In the genomic region with DNA sequence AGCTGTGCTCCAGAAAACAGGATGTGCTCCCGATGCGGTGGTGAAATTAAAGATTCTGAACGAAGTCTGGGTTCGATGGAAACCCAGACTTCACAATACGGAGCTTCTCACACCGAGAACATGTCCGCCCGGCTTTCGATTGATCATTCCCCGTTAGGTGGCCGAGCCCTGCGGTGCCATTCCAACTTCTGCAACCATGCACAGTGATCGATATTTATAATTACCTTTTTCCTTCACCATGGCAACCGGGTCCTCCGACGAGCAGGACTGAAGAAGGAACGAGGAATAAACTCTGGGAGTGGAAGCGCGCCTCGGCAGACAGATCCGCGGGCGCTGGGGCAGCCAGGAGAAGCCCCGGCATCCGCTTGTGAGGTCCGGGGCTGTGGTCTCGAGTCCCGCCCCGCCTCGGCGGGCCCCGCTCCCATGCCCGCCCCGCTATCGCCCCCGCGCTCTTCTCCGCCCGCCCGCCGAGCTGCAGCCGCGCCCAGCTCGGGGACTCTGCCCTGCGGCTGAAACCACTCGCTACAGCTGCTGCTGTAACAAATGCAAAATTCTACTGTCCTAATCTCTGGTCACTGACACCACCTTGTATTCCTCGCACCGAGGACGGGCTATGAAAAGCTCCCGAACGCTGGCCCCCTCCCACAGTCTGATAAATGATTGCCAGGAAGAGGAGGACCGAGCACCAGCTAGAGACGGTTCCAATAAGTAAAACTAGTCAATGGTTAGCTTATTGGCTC, we compare ENCODE assay signal across 1 cellular context.
TF ChIP-seq lines count a peak whose summit lies in the region.

No MANE protein-coding gene starts in this region.

TF ChIP-seq in HepG2, 621 proteins besides CTCF, POLR2A, EP300 and RAD21 (continued from another document and continues in another):
- TF ChIP-seq, protein P1, sequence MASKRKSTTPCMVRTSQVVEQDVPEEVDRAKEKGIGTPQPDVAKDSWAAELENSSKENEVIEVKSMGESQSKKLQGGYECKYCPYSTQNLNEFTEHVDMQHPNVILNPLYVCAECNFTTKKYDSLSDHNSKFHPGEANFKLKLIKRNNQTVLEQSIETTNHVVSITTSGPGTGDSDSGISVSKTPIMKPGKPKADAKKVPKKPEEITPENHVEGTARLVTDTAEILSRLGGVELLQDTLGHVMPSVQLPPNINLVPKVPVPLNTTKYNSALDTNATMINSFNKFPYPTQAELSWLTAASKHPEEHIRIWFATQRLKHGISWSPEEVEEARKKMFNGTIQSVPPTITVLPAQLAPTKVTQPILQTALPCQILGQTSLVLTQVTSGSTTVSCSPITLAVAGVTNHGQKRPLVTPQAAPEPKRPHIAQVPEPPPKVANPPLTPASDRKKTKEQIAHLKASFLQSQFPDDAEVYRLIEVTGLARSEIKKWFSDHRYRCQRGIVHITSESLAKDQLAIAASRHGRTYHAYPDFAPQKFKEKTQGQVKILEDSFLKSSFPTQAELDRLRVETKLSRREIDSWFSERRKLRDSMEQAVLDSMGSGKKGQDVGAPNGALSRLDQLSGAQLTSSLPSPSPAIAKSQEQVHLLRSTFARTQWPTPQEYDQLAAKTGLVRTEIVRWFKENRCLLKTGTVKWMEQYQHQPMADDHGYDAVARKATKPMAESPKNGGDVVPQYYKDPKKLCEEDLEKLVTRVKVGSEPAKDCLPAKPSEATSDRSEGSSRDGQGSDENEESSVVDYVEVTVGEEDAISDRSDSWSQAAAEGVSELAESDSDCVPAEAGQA (IDR thresholded peaks at IDR 0.05; ENCODE audit: low read depth), result no peak
- TF ChIP-seq, protein P1 (CRISPR knock-in tag; IDR thresholded peaks at IDR 0.05; ENCODE audit: borderline replicate concordance), result no peak
- TF ChIP-seq, protein P2, sequence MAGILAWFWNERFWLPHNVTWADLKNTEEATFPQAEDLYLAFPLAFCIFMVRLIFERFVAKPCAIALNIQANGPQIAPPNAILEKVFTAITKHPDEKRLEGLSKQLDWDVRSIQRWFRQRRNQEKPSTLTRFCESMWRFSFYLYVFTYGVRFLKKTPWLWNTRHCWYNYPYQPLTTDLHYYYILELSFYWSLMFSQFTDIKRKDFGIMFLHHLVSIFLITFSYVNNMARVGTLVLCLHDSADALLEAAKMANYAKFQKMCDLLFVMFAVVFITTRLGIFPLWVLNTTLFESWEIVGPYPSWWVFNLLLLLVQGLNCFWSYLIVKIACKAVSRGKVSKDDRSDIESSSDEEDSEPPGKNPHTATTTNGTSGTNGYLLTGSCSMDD (CRISPR knock-in tag; IDR thresholded peaks at IDR 0.05), result no peak
- TF ChIP-seq ZNF713 (CRISPR knock-in tag; IDR thresholded peaks at IDR 0.05) (no peak), ZFP82 (CRISPR knock-in tag; IDR thresholded peaks at IDR 0.05; ENCODE audit: borderline replicate concordance) (no peak), ZNF101 (CRISPR knock-in tag; IDR thresholded peaks at IDR 0.05; ENCODE audit: borderline replicate concordance, low read depth) (no peak), IRF2 (CRISPR knock-in tag; IDR thresholded peaks at IDR 0.05) (no peak), MATR3 (CRISPR knock-in tag; IDR thresholded peaks at IDR 0.05) (no peak), POGZ (CRISPR knock-in tag; IDR thresholded peaks at IDR 0.05) (peak; percentile 54; the same call in 1 of the 2 replicates), ZNF614 (CRISPR knock-in tag; IDR thresholded peaks at IDR 0.05; ENCODE audit: borderline replicate concordance) (0 out of 2 replicates have a peak, but pooled peaks have one; percentile 28), ZFP36L2 (CRISPR knock-in tag; IDR thresholded peaks at IDR 0.05) (no peak), ZNF431 (CRISPR knock-in tag; IDR thresholded peaks at IDR 0.05; ENCODE audit: borderline replicate concordance, low read depth) (peak; percentile 24; the same call in 1 of the 2 replicates), ZNF768 (CRISPR knock-in tag; IDR thresholded peaks at IDR 0.05) (peak; percentile 28; the same call in 1 of the 2 replicates), TBX2 (CRISPR knock-in tag; IDR thresholded peaks at IDR 0.05; ENCODE audit: borderline replicate concordance) (peak; percentile 65; the same call in 1 of the 2 replicates), GFI1 (CRISPR knock-in tag; IDR thresholded peaks at IDR 0.05; ENCODE audit: borderline replicate concordance) (no peak), ZFP36 (IDR thresholded peaks at IDR 0.05; ENCODE audit: borderline replicate concordance, low read depth, low read length, partially characterized antibody) (no peak), KLF15 (CRISPR knock-in tag; IDR thresholded peaks at IDR 0.05; ENCODE audit: borderline replicate concordance) (no peak), HMG20B (CRISPR knock-in tag; conservative IDR thresholded peaks at IDR 0.05) (no peak), CREM (IDR thresholded peaks at IDR 0.05) (no peak), CREM (CRISPR knock-in tag; IDR thresholded peaks at IDR 0.05) (no peak), DNMT1 (CRISPR knock-in tag; IDR thresholded peaks at IDR 0.05) (no peak), ZIK1 (CRISPR knock-in tag; IDR thresholded peaks at IDR 0.05; ENCODE audit: borderline replicate concordance, low read depth) (no peak), YY1 (IDR thresholded peaks at IDR 0.05; ENCODE audit: insufficient read depth, insufficient replicate concordance, low read depth, low read length) (no peak), ZNF572 (CRISPR knock-in tag; IDR thresholded peaks at IDR 0.05) (no peak), ATF7-NPFF (CRISPR knock-in tag; IDR thresholded peaks at IDR 0.05; ENCODE audit: low read depth) (no peak), ZNF816 (CRISPR knock-in tag; IDR thresholded peaks at IDR 0.05; ENCODE audit: borderline replicate concordance) (no peak), SMARCC2 (IDR thresholded peaks at IDR 0.05) (no peak), PTBP1 (IDR thresholded peaks at IDR 0.05; ENCODE audit: low read depth, low read length, poor library complexity, severe bottlenecking) (no peak)
- TF ChIP-seq, protein P3, sequence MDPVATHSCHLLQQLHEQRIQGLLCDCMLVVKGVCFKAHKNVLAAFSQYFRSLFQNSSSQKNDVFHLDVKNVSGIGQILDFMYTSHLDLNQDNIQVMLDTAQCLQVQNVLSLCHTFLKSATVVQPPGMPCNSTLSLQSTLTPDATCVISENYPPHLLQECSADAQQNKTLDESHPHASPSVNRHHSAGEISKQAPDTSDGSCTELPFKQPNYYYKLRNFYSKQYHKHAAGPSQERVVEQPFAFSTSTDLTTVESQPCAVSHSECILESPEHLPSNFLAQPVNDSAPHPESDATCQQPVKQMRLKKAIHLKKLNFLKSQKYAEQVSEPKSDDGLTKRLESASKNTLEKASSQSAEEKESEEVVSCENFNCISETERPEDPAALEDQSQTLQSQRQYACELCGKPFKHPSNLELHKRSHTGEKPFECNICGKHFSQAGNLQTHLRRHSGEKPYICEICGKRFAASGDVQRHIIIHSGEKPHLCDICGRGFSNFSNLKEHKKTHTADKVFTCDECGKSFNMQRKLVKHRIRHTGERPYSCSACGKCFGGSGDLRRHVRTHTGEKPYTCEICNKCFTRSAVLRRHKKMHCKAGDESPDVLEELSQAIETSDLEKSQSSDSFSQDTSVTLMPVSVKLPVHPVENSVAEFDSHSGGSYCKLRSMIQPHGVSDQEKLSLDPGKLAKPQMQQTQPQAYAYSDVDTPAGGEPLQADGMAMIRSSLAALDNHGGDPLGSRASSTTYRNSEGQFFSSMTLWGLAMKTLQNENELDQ (CRISPR knock-in tag; IDR thresholded peaks at IDR 0.05; ENCODE audit: borderline replicate concordance), result no peak
- TF ChIP-seq, protein P4, sequence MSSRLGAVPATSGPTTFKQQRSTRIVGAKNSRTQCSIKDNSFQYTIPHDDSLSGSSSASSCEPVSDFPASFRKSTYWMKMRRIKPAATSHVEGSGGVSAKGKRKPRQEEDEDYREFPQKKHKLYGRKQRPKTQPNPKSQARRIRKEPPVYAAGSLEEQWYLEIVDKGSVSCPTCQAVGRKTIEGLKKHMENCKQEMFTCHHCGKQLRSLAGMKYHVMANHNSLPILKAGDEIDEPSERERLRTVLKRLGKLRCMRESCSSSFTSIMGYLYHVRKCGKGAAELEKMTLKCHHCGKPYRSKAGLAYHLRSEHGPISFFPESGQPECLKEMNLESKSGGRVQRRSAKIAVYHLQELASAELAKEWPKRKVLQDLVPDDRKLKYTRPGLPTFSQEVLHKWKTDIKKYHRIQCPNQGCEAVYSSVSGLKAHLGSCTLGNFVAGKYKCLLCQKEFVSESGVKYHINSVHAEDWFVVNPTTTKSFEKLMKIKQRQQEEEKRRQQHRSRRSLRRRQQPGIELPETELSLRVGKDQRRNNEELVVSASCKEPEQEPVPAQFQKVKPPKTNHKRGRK (CRISPR knock-in tag; IDR thresholded peaks at IDR 0.05), result no peak
- TF ChIP-seq, protein P5, sequence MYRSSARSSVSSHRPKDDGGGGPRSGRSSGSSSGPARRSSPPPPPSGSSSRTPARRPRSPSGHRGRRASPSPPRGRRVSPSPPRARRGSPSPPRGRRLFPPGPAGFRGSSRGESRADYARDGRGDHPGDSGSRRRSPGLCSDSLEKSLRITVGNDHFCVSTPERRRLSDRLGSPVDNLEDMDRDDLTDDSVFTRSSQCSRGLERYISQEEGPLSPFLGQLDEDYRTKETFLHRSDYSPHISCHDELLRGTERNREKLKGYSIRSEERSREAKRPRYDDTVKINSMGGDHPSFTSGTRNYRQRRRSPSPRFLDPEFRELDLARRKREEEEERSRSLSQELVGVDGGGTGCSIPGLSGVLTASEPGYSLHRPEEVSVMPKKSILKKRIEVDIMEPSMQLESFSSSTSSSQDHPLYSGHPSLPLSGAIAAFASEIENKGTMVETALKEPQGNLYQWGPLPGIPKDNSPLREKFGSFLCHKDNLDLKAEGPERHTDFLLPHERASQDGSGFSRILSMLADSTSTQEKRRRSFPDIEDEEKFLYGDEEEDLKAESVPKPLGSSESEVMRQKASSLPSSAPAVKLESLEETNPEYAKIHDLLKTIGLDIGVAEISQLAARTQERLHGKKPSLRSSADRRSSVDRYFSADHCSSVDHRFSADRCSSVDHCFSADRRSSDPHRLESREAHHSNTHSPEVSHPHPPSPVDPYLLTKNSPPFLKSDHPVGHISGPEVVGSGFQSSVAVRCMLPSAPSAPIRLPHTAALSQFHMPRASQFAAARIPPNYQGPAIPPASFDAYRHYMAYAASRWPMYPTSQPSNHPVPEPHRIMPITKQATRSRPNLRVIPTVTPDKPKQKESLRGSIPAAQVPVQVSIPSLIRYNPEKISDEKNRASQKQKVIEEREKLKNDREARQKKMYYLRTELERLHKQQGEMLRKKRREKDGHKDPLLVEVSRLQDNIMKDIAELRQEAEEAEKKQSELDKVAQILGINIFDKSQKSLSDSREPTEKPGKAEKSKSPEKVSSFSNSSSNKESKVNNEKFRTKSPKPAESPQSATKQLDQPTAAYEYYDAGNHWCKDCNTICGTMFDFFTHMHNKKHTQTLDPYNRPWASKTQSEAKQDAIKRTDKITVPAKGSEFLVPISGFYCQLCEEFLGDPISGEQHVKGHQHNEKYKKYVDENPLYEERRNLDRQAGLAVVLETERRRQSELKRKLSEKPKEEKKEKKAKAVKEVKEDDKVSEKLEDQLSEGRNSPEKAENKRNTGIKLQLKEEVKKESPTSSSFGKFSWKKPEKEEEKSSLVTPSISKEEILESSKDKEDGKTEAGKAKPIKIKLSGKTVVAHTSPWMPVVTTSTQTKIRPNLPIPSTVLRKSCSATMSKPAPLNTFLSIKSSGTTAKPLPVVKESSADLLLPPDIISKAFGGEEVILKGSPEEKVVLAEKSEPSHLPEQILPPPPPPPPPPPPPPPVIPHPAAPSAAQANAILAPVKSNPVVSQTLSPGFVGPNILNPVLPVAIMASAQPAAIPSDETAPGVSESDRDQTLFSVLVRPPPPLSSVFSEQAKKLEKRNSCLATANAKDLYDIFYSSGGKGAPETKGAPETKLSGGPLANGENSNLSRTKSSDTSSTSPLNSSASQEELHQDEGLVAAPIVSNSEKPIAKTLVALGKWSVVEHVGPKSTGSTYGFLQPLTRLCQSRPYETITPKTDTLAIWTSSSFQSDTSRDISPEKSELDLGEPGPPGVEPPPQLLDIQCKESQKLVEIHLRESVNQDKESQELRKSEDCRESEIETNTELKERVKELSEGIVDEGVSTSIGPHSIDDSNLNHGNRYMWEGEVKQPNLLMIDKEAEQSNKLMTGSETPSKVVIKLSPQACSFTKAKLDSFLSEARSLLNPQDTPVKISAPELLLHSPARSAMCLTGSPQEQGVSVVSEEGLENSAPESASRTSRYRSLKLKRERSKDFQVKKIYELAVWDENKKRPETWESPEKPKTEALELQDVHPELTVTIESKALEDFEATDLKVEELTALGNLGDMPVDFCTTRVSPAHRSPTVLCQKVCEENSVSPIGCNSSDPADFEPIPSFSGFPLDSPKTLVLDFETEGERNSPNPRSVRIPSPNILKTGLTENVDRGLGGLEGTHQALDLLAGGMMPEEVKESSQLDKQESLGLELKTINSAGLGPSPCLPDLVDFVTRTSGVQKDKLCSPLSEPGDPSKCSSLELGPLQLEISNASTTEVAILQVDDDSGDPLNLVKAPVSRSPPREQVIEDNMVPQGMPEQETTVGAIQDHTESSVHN (CRISPR knock-in tag; IDR thresholded peaks at IDR 0.05), result no peak
- TF ChIP-seq, protein P6, sequence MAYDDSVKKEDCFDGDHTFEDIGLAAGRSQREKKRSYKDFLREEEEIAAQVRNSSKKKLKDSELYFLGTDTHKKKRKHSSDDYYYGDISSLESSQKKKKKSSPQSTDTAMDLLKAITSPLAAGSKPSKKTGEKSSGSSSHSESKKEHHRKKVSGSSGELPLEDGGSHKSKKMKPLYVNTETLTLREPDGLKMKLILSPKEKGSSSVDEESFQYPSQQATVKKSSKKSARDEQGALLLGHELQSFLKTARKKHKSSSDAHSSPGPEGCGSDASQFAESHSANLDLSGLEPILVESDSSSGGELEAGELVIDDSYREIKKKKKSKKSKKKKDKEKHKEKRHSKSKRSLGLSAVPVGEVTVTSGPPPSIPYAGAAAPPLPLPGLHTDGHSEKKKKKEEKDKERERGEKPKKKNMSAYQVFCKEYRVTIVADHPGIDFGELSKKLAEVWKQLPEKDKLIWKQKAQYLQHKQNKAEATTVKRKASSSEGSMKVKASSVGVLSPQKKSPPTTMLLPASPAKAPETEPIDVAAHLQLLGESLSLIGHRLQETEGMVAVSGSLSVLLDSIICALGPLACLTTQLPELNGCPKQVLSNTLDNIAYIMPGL (CRISPR knock-in tag; IDR thresholded peaks at IDR 0.05; ENCODE audit: borderline replicate concordance in 1 of 2, low read depth in 1 of 2), result peak in 1 of 2 experiments; percentile 58; a peak in 1 of 4 replicates
- TF ChIP-seq, protein P7, sequence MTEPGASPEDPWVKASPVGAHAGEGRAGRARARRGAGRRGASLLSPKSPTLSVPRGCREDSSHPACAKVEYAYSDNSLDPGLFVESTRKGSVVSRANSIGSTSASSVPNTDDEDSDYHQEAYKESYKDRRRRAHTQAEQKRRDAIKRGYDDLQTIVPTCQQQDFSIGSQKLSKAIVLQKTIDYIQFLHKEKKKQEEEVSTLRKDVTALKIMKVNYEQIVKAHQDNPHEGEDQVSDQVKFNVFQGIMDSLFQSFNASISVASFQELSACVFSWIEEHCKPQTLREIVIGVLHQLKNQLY (CRISPR knock-in tag; IDR thresholded peaks at IDR 0.05), result no peak
